ENCODE assay signal across 28 cellular contexts in the genomic region with DNA sequence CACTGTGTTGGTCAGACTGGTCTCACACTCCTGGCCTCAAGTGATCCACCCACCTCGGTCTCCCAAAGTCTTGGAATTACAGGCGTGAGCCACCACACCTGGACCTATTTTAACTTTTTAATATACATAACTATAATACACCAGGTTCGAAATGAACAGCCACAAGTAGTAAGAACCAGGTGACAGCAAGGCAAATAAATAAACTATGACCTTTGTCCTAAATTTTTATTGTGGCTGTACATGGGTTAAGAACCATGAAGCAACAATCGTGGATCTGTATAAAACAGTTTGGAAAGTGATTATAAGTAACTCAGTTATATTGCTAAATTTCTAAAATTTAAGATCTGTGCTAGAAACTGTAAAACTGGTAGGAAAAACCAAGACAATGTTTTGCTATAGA.
"Had no signal": no experiment of that assay in that cellular context is flagged by ENCODE, and none has a peak within 500 bp of the region (broad histone marks: within the 10 kb centered on the region; RNA-seq: fewer than 3 reads in every experiment).

No MANE protein-coding gene starts in this region.

- H3K4me3 ChIP-seq: coronary artery, esophagus muscularis mucosa, gastroesophageal sphincter had no signal

- H3K4me1 ChIP-seq: esophagus muscularis mucosa, gastroesophageal sphincter had no signal

- H3K9me3 ChIP-seq: esophagus muscularis mucosa, gastroesophageal sphincter had no signal

- ATAC-seq: activated CD4-positive, CD25-positive, alpha-beta regulatory T cell treated with anti-CD3 and anti-CD28 coated beads, Interleukin-2, amount 50 U/mL, for 24 hours; activated CD8-positive, alpha-beta T cell treated with anti-CD3 and anti-CD28 coated beads for 36 hours; activated T-cell treated with anti-CD3 and anti-CD28 coated beads, Interleukin-2, amount 50 U/mL, for 4 hours; activated T-helper 17 cell treated with anti-CD3 and anti-CD28 coated beads, Interleukin-2, amount 50 U/mL, for 72 hours; effector memory CD8-positive, alpha-beta T cell; gastroesophageal sphincter; T-helper 17 cell had no signal

- H3K36me3 ChIP-seq: brain microvascular endothelial cell had no signal

- H3K27me3 ChIP-seq: brain microvascular endothelial cell, esophagus muscularis mucosa, gastroesophageal sphincter had no signal

- FAIRE-seq: astrocyte, bronchial epithelial cell had no signal

- H3K27ac ChIP-seq: brain microvascular endothelial cell, coronary artery, esophagus muscularis mucosa, gastroesophageal sphincter, WERI-Rb-1 had no signal

- DNase-seq: activated B cell treated with CpG ODN at 0.5 μM for 24 hours; activated CD4-positive, alpha-beta T cell treated with anti-CD3 and anti-CD28 coated beads for 48 hours; activated CD4-positive, alpha-beta T cell treated with anti-CD3 and anti-CD28 coated beads, Interleukin-2, amount 50 U/mL, for 1 hour; activated CD4-positive, alpha-beta T cell treated with anti-CD3 and anti-CD28 coated beads, Interleukin-2, amount 50 U/mL, for 48 hours; activated CD8-positive, alpha-beta memory T cell treated with anti-CD3 and anti-CD28 coated beads for 24 hours; activated CD8-positive, alpha-beta T cell treated with anti-CD3 and anti-CD28 coated beads for 36 hours; activated effector memory CD4-positive, alpha-beta T cell treated with Interleukin-2 at 50 U/mL for 16 hours; activated gamma-delta T cell treated with Interleukin-2 at 50 U/mL for 16 hours; activated naive CD4-positive, alpha-beta T cell treated with anti-CD3 and anti-CD28 coated beads, Interleukin-2, amount 50 U/mL, for 16 hours; activated naive CD4-positive, alpha-beta T cell treated with Interleukin-2 at 50 U/mL for 16 hours; activated T-cell treated with anti-CD3 and anti-CD28 coated beads, Interleukin-2, amount 50 U/mL, for 4 hours; amniotic stem cell; anterior cingulate cortex; brain microvascular endothelial cell; effector CD4-positive, alpha-beta T cell; effector memory CD8-positive, alpha-beta T cell; foreskin melanocyte; T-helper 1 cell; T-helper 17 cell; T1000; WERI-Rb-1 had no signal
